In genomic region chr1:89627596-89627962, GRCh38 we compare ENCODE assay signal across 21 cellular contexts. TPM values are rescaled to one million over a fixed set of nuclear protein-coding genes. Genes with fewer than 3 reads are reported as not detected.
DNase-seq lines count a peak whose midpoint lies in the region; ATAC-seq and TF ChIP-seq lines count a peak whose summit lies in the region.
"Had no signal": no experiment of that assay in that cellular context is flagged by ENCODE, and none has a peak within 500 bp of the region (broad histone marks: within the 10 kb centered on the region; RNA-seq: fewer than 3 reads in every experiment).

No MANE protein-coding gene starts in this region.

- peaks cover 63% of the 10 kb centered on the region for H3K4me1 Mint-ChIP-seq in T-helper 2 cell treated with Interferon-gamma antibody and Interleukin-4, amounts not matched to agents 5 μg/mL and 100 μg/mL, for 36 hours (ENCODE audit: low read depth)
- H3K4me1 Mint-ChIP-seq in CD4-positive, alpha-beta T cell (ENCODE audit: low read depth) = peaks cover 73% of the 10 kb centered on the region
- peaks cover 48% of the 10 kb centered on the region for H3K4me1 Mint-ChIP-seq in activated T-helper 17 cell treated with anti-CD3 and anti-CD28 coated beads, Interleukin-2, amount 50 U/mL, for 72 hours

- no peaks in the 10 kb centered on the region for H3K9me3 Mint-ChIP-seq in T-helper 2 cell treated with Interferon-gamma antibody and Interleukin-4, amounts not matched to agents 5 μg/mL and 100 μg/mL, for 36 hours
- H3K9me3 Mint-ChIP-seq in CD4-positive, alpha-beta T cell = no peaks in the 10 kb centered on the region
- H3K9me3 Mint-ChIP-seq in activated T-helper 17 cell treated with anti-CD3 and anti-CD28 coated beads, Interleukin-2, amount 50 U/mL, for 72 hours = no peaks in the 10 kb centered on the region
- H3K9me3 Mint-ChIP-seq: activated B cell treated with CpG ODN at 0.5 μM for 24 hours; central memory CD8-positive, alpha-beta T cell had no signal

- H3K36me3 Mint-ChIP-seq in T-helper 2 cell treated with Interferon-gamma antibody and Interleukin-4, amounts not matched to agents 5 μg/mL and 100 μg/mL, for 36 hours (ENCODE audit: low read depth) = peaks cover 17% of the 10 kb centered on the region
- peaks cover 39% of the 10 kb centered on the region for H3K36me3 Mint-ChIP-seq in CD4-positive, alpha-beta T cell (ENCODE audit: low read depth)
- peaks cover 12% of the 10 kb centered on the region for H3K36me3 Mint-ChIP-seq in activated T-helper 17 cell treated with anti-CD3 and anti-CD28 coated beads, Interleukin-2, amount 50 U/mL, for 72 hours (ENCODE audit: low read depth)

- peak overlapping the region; percentile 37 for H3K4me3 Mint-ChIP-seq in T-helper 2 cell treated with Interferon-gamma antibody and Interleukin-4, amounts not matched to agents 5 μg/mL and 100 μg/mL, for 36 hours
- H3K4me3 Mint-ChIP-seq in CD4-positive, alpha-beta T cell = peak overlapping the region; percentile 6
- peak overlapping the region; percentile 91 for H3K4me3 Mint-ChIP-seq in activated T-helper 17 cell treated with anti-CD3 and anti-CD28 coated beads, Interleukin-2, amount 50 U/mL, for 72 hours
- H3K4me3 Mint-ChIP-seq: activated B cell treated with CpG ODN at 0.5 μM for 24 hours had no signal

- H3K9me3 ChIP-seq in CD4-positive, alpha-beta T cell (ENCODE audit: control insufficient read depth, low read length) = no peaks in the 10 kb centered on the region
- H3K9me3 ChIP-seq: gastroesophageal sphincter, neutrophil, psoas muscle, tibial nerve had no signal

- H3K27ac Mint-ChIP-seq in T-helper 2 cell treated with Interferon-gamma antibody and Interleukin-4, amounts not matched to agents 5 μg/mL and 100 μg/mL, for 36 hours = no peak overlapping the region
- H3K27ac Mint-ChIP-seq in CD4-positive, alpha-beta T cell = peak overlapping the region; percentile 98
- H3K27ac Mint-ChIP-seq in activated T-helper 17 cell treated with anti-CD3 and anti-CD28 coated beads, Interleukin-2, amount 50 U/mL, for 72 hours = peak overlapping the region; percentile 77

- POLR2A ChIA-PET in CD4-positive, alpha-beta T cell (lab: Charles Lee) = interaction anchor here (0.9 to 19.3 kb wide), 7 partner anchors 8 to 135 kb away, joined by 3 to 683 read pairs (median 4); no protein-coding TSS in a partner anchor
- POLR2A ChIA-PET in GM10248 (lab: Yijun Ruan, JAX) = interaction anchor here (0.7 kb wide), 1 partner anchor 249 kb away, joined by 3 read pairs; no protein-coding TSS in a partner anchor

- no peak for DNase-seq in T-helper 2 cell treated with Interferon-gamma antibody and Interleukin-4, amounts not matched to agents 5 μg/mL and 100 μg/mL, for 36 hours (ENCODE audit: low spot score)
- DNase-seq in T-helper 2 cell (no peak), kidney tubule cell (ENCODE audit: low spot score) (no peak), Right ventricle myocardium inferior (ENCODE audit: missing footprints) (no peak), GM10248 (ENCODE audit: extremely low spot score) (no peak)
- no peak for DNase-seq in CD4-positive, alpha-beta T cell
- DNase-seq: activated B cell treated with CpG ODN at 0.5 μM for 24 hours; dermis blood vessel endothelial cell; GOT3; IMR-90; mesenchymal stem cell; NCI-H524; psoas muscle; stimulated activated naive CD8-positive, alpha-beta T cell treated with anti-CD3 and anti-CD28 coated beads, Interleukin-15, Interleukin-2, amounts not matched to agents 100 U/mL and 50 U/mL, for 24 hours had no signal

- peak overlapping the region; percentile 47 for H3K27ac ChIP-seq in CD4-positive, alpha-beta T cell (ENCODE audit: low read depth, low read length)
- H3K27ac ChIP-seq in layer of hippocampus (ENCODE audit: low read depth, low read length) = peak overlapping the region; percentile 85
- H3K27ac ChIP-seq: 22Rv1, gastroesophageal sphincter, neutrophil, psoas muscle had no signal

- no peak for ATAC-seq in CD4-positive, alpha-beta T cell (ENCODE audit: poor library complexity)
- ATAC-seq in activated T-helper 17 cell treated with anti-CD3 and anti-CD28 coated beads, Interleukin-2, amount 50 U/mL, for 72 hours (replicated peaks) = no peak
- ATAC-seq in Right ventricle myocardium inferior = no peak
- ATAC-seq: gastroesophageal sphincter, psoas muscle had no signal

- intact Hi-C loops in CD4-positive, alpha-beta T cell (cut with DNase I, micrococcal nuclease) = no loop called here
- intact Hi-C loops in Right ventricle myocardium inferior (cut with DNase I) = no loop called here

- CTCF ChIA-PET in CD4-positive, alpha-beta T cell (lab: Charles Lee) = interaction anchor here (1.4 to 12.3 kb wide), 5 partner anchors 11 to 135 kb away, joined by 3 to 133 read pairs (median 9); no protein-coding TSS in a partner anchor
- CTCF ChIA-PET in GM10248 (lab: Yijun Ruan, JAX) = interaction anchor here (0.9 to 10.3 kb wide), 7 partner anchors 11 to 137 kb away, joined by 3 to 105 read pairs (median 6); no protein-coding TSS in a partner anchor

- no peaks in the 10 kb centered on the region for H3K27me3 ChIP-seq in CD4-positive, alpha-beta T cell (ENCODE audit: control insufficient read depth, insufficient read depth, low read length)
- no peaks in the 10 kb centered on the region for H3K27me3 ChIP-seq in layer of hippocampus (ENCODE audit: control insufficient read depth, insufficient read depth, low read length)
- H3K27me3 ChIP-seq: gastroesophageal sphincter, tibial nerve had no signal

- TF ChIP-seq CTCF in CD4-positive, alpha-beta T cell (IDR thresholded peaks at IDR 0.05) = no peak
- no peak for TF ChIP-seq CTCF in GM10248 (IDR thresholded peaks at IDR 0.05; ENCODE audit: control extremely low read depth, extremely low read depth, low read depth, missing control alignments)

- H3K27me3 Mint-ChIP-seq in T-helper 2 cell treated with Interferon-gamma antibody and Interleukin-4, amounts not matched to agents 5 μg/mL and 100 μg/mL, for 36 hours (ENCODE audit: low read depth) = no peaks in the 10 kb centered on the region
- H3K27me3 Mint-ChIP-seq in CD4-positive, alpha-beta T cell = no peaks in the 10 kb centered on the region
- no peaks in the 10 kb centered on the region for H3K27me3 Mint-ChIP-seq in activated T-helper 17 cell treated with anti-CD3 and anti-CD28 coated beads, Interleukin-2, amount 50 U/mL, for 72 hours
- H3K27me3 Mint-ChIP-seq: activated B cell treated with CpG ODN at 0.5 μM for 24 hours; central memory CD8-positive, alpha-beta T cell had no signal

RNA-seq across cellular contexts. Expression of gene LRRC8C, which starts 5.3 kb away (rescaled TPM):
- total RNA-seq in CD4-positive, alpha-beta T cell = 10 to 100 TPM; 28.4 to 30.2 TPM
- 10 to 100 TPM; 27.7 to 50.4 TPM for total RNA-seq in activated T-helper 17 cell treated with anti-CD3 and anti-CD28 coated beads, Interleukin-2, amount 50 U/mL, for 72 hours
- 7.7 TPM for total RNA-seq in Right ventricle myocardium inferior

Comparison
In these comparisons a context has a peak if more than half of its experiments do, and no peak if none do; other contexts are left out.
1. H3K4me3 Mint-ChIP-seq: peak in every context shown above with its lines; median percentile 91 in activated T-helper 17 cell treated with anti-CD3 and anti-CD28 coated beads, Interleukin-2, amount 50 U/mL, for 72 hours; 37 in T-helper 2 cell treated with Interferon-gamma antibody and Interleukin-4, amounts not matched to agents 5 μg/mL and 100 μg/mL, for 36 hours; 6 in CD4-positive, alpha-beta T cell.